In genomic region chr10:8033812-8034665, GRCh38 we compare ENCODE assay signal across 12 cellular contexts. TPM values are rescaled to one million over a fixed set of nuclear protein-coding genes. Genes with fewer than 3 reads are reported as not detected.
A peak's percentile ranks its signal among the peaks of the same experiment; 100 is the strongest.
DNase-seq lines count a peak whose midpoint lies in the region; ATAC-seq and TF ChIP-seq lines count a peak whose summit lies in the region.
"Had no signal": no experiment of that assay in that cellular context is flagged by ENCODE, and none has a peak within 500 bp of the region (broad histone marks: within the 10 kb centered on the region; RNA-seq: fewer than 3 reads in every experiment).

No MANE protein-coding gene starts in this region.

- peaks cover 97% of the 10 kb centered on the region for H3K27me3 Mint-ChIP-seq in nephron progenitor cell (ENCODE audit: low read depth, poor library complexity)

- H3K36me3 Mint-ChIP-seq in nephron progenitor cell (ENCODE audit: low read depth): no peaks in the 10 kb centered on the region

- no peak overlapping the region for H3K27ac Mint-ChIP-seq in nephron progenitor cell
- H3K27ac Mint-ChIP-seq: CD4-positive, alpha-beta T cell had no signal

- H3K4me1 Mint-ChIP-seq in nephron progenitor cell: peaks cover 23% of the 10 kb centered on the region

- no peak overlapping the region for H3K27ac ChIP-seq in foreskin keratinocyte

- peak overlapping the region; percentile 10 for H3K9ac ChIP-seq in NT2/D1 (ENCODE audit: insufficient read length, low read depth)

- DNase-seq in AG08396 (ENCODE audit: low spot score) (peak; percentile 8), NT2/D1 (ENCODE audit: low read depth, low spot score) (no peak), foreskin keratinocyte (no peak), nephron progenitor cell (peak; percentile 46), NCI-H187 treated with DMSO at 0.1 percent for 48 hours (lab: John Stamatoyannopoulos, UW) (no peak), NOMO-1 (lab: John Stamatoyannopoulos, UW; ENCODE audit: unreplicated experiment in 2 of 2) (no peak)
- DNase-seq: effector CD4-positive, alpha-beta T cell; occipital lobe had no signal

- peaks cover 84% of the 10 kb centered on the region for H3K27me3 ChIP-seq in NT2/D1 (ENCODE audit: insufficient read depth, insufficient read length)
- peaks cover 76% of the 10 kb centered on the region for H3K27me3 ChIP-seq in foreskin keratinocyte

- H3K4me3 ChIP-seq in NT2/D1 (ENCODE audit: insufficient read length, low read depth): peak overlapping the region; percentile 18

- H3K36me3 ChIP-seq in NT2/D1 (ENCODE audit: insufficient read depth, insufficient read length, low read length): no peaks in the 10 kb centered on the region

- peak overlapping the region; percentile 38 for H3K4me3 Mint-ChIP-seq in nephron progenitor cell

- H3K4me1 ChIP-seq in NT2/D1 (ENCODE audit: insufficient read depth, insufficient read length) (no peaks in the 10 kb centered on the region), foreskin keratinocyte (no peaks in the 10 kb centered on the region)

- no peak for TF ChIP-seq CTCF in foreskin keratinocyte (conservative IDR thresholded peaks at IDR 0.05)
- no peak for TF ChIP-seq CTCF in nephron progenitor cell (IDR thresholded peaks at IDR 0.05)

- peaks cover 4% of the 10 kb centered on the region for H3K9me3 Mint-ChIP-seq in nephron progenitor cell
- H3K9me3 Mint-ChIP-seq: CD4-positive, alpha-beta T cell had no signal

- no peaks in the 10 kb centered on the region for H3K9me3 ChIP-seq in NT2/D1 (ENCODE audit: insufficient read depth, low read length)

- peak; percentile 31 for ATAC-seq in foreskin keratinocyte
- ATAC-seq in GM19324 (IDR thresholded peaks at IDR 0.05; ENCODE audit: low FRiP score, unreplicated experiment): no peak
- ATAC-seq in GM21786 (IDR thresholded peaks at IDR 0.05; ENCODE audit: unreplicated experiment): no peak

RNA-seq across cellular contexts. Expression of gene GATA3, which starts 20.4 kb away (rescaled TPM):
- 8.3 and 9.0 TPM in 2 replicates for total RNA-seq in foreskin keratinocyte
- polyA plus RNA-seq in foreskin keratinocyte: 8.9 and 9.4 TPM in 2 replicates
- total RNA-seq: occipital lobe, OCI-LY7 had no signal

Comparison
In these comparisons a context has a peak if more than half of its experiments do, and no peak if none do; other contexts are left out.
1. DNase-seq: peak in AG08396 (single experiment) and nephron progenitor cell (single experiment); none in NT2/D1 (single experiment), foreskin keratinocyte (0 of 2), NCI-H187 treated with DMSO at 0.1 percent for 48 hours (single experiment) and NOMO-1 (0 of 2).